In genomic region chr2:240437861-240438809, GRCh38 we compare ENCODE assay signal across 1 cellular context.
TF ChIP-seq lines count a peak whose summit lies in the region.

No MANE protein-coding gene starts in this region.

TF ChIP-seq in HepG2, 621 proteins besides CTCF, POLR2A, EP300 and RAD21 (continued from another document and continues in another):
- no peak for TF ChIP-seq ATF4 (CRISPR knock-in tag; IDR thresholded peaks at IDR 0.05)
- TF ChIP-seq, protein P1, sequence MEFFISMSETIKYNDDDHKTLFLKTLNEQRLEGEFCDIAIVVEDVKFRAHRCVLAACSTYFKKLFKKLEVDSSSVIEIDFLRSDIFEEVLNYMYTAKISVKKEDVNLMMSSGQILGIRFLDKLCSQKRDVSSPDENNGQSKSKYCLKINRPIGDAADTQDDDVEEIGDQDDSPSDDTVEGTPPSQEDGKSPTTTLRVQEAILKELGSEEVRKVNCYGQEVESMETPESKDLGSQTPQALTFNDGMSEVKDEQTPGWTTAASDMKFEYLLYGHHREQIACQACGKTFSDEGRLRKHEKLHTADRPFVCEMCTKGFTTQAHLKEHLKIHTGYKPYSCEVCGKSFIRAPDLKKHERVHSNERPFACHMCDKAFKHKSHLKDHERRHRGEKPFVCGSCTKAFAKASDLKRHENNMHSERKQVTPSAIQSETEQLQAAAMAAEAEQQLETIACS (CRISPR knock-in tag; IDR thresholded peaks at IDR 0.05): peak; percentile 40; the same call in 1 of the 2 replicates
- TF ChIP-seq STAG1 (CRISPR knock-in tag; IDR thresholded peaks at IDR 0.05): peak; percentile 99
- no peak for TF ChIP-seq RFX3 (CRISPR knock-in tag; IDR thresholded peaks at IDR 0.05)
- peak; percentile 55 for TF ChIP-seq HOXA3 (CRISPR knock-in tag; IDR thresholded peaks at IDR 0.05)
- TF ChIP-seq, protein P2, sequence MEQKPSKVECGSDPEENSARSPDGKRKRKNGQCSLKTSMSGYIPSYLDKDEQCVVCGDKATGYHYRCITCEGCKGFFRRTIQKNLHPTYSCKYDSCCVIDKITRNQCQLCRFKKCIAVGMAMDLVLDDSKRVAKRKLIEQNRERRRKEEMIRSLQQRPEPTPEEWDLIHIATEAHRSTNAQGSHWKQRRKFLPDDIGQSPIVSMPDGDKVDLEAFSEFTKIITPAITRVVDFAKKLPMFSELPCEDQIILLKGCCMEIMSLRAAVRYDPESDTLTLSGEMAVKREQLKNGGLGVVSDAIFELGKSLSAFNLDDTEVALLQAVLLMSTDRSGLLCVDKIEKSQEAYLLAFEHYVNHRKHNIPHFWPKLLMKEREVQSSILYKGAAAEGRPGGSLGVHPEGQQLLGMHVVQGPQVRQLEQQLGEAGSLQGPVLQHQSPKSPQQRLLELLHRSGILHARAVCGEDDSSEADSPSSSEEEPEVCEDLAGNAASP (CRISPR knock-in tag; IDR thresholded peaks at IDR 0.05; ENCODE audit: borderline replicate concordance): peak; percentile 36; the same call in 1 of the 2 replicates
- peak; percentile 45; the same call in 1 of the 2 replicates for TF ChIP-seq UBTF (CRISPR knock-in tag; IDR thresholded peaks at IDR 0.05)
- peak; percentile 91 for TF ChIP-seq ZNF572 (CRISPR knock-in tag; IDR thresholded peaks at IDR 0.05)
- peak; percentile 71; the same call in 1 of the 2 replicates for TF ChIP-seq ZFP91 (CRISPR knock-in tag; IDR thresholded peaks at IDR 0.05; ENCODE audit: borderline replicate concordance)
- TF ChIP-seq ATF2 (CRISPR knock-in tag; IDR thresholded peaks at IDR 0.05): no peak
- no peak for TF ChIP-seq RNF2 (conservative IDR thresholded peaks at IDR 0.05; ENCODE audit: low read depth)
- no peak for TF ChIP-seq SOX6 (IDR thresholded peaks at IDR 0.05)
- TF ChIP-seq SOX6 (CRISPR knock-in tag; IDR thresholded peaks at IDR 0.05): 0 out of 2 replicates have a peak, but pooled peaks have one; percentile 42
- TF ChIP-seq MXD1 (CRISPR knock-in tag; IDR thresholded peaks at IDR 0.05): peak; percentile 6; the same call in 1 of the 2 replicates
- TF ChIP-seq ZNF253 (CRISPR knock-in tag; IDR thresholded peaks at IDR 0.05; ENCODE audit: borderline replicate concordance): 0 out of 2 replicates have a peak, but pooled peaks have one; percentile 34
- TF ChIP-seq KMT2A (CRISPR knock-in tag; IDR thresholded peaks at IDR 0.05): 0 out of 2 replicates have a peak, but pooled peaks have one; percentile 51
- TF ChIP-seq MTF2 (CRISPR knock-in tag; IDR thresholded peaks at IDR 0.05; ENCODE audit: borderline replicate concordance): peak; percentile 68; the same call in 1 of the 2 replicates
- TF ChIP-seq MYC (CRISPR knock-in tag; IDR thresholded peaks at IDR 0.05; ENCODE audit: borderline replicate concordance): 0 out of 2 replicates have a peak, but pooled peaks have one; percentile 35
- TF ChIP-seq, protein P3, sequence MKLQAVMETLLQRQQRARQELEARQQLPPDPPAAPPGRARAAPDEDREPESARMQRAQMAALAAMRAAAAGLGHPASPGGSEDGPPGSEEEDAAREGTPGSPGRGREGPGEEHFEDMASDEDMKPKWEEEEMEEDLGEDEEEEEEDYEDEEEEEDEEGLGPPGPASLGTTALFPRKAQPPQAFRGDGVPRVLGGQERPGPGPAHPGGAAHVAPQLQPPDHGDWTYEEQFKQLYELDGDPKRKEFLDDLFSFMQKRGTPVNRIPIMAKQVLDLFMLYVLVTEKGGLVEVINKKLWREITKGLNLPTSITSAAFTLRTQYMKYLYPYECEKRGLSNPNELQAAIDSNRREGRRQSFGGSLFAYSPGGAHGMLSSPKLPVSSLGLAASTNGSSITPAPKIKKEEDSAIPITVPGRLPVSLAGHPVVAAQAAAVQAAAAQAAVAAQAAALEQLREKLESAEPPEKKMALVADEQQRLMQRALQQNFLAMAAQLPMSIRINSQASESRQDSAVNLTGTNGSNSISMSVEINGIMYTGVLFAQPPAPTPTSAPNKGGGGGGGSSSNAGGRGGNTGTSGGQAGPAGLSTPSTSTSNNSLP (IDR thresholded peaks at IDR 0.05; ENCODE audit: low read depth, low read length): no peak
- TF ChIP-seq MTA1 (CRISPR knock-in tag; IDR thresholded peaks at IDR 0.05; ENCODE audit: borderline replicate concordance): no peak
- TF ChIP-seq, protein P4, sequence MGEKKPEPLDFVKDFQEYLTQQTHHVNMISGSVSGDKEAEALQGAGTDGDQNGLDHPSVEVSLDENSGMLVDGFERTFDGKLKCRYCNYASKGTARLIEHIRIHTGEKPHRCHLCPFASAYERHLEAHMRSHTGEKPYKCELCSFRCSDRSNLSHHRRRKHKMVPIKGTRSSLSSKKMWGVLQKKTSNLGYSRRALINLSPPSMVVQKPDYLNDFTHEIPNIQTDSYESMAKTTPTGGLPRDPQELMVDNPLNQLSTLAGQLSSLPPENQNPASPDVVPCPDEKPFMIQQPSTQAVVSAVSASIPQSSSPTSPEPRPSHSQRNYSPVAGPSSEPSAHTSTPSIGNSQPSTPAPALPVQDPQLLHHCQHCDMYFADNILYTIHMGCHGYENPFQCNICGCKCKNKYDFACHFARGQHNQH (CRISPR knock-in tag; IDR thresholded peaks at IDR 0.05): peak; percentile 33; the same call in 1 of the 2 replicates
- 0 out of 2 replicates have a peak, but pooled peaks have one; percentile 14 for TF ChIP-seq AHR (CRISPR knock-in tag; IDR thresholded peaks at IDR 0.05)
- TF ChIP-seq ZNF614 (CRISPR knock-in tag; IDR thresholded peaks at IDR 0.05; ENCODE audit: borderline replicate concordance): 0 out of 2 replicates have a peak, but pooled peaks have one; percentile 59
- peak; percentile 43; the same call in 1 of the 2 replicates for TF ChIP-seq ZNF574 (CRISPR knock-in tag; IDR thresholded peaks at IDR 0.05)
- TF ChIP-seq HNRNPL (IDR thresholded peaks at IDR 0.05; ENCODE audit: low read depth, low read length): 0 out of 2 replicates have a peak, but pooled peaks have one; percentile 39
- 0 out of 4 replicates have a peak, but pooled peaks of 1 of the 2 experiments have one; percentile 24 for TF ChIP-seq KLF16 (CRISPR knock-in tag; IDR thresholded peaks at IDR 0.05)
- peak; percentile 54; the same call in 1 of the 2 replicates for TF ChIP-seq KMT2B (CRISPR knock-in tag; IDR thresholded peaks at IDR 0.05)
- TF ChIP-seq BORCS8-MEF2B (CRISPR knock-in tag; IDR thresholded peaks at IDR 0.05): peak; percentile 64; the same call in 1 of the 2 replicates
- 0 out of 2 replicates have a peak, but pooled peaks have one; percentile 16 for TF ChIP-seq KAT8 (CRISPR knock-in tag; IDR thresholded peaks at IDR 0.05)
- TF ChIP-seq, protein P5, sequence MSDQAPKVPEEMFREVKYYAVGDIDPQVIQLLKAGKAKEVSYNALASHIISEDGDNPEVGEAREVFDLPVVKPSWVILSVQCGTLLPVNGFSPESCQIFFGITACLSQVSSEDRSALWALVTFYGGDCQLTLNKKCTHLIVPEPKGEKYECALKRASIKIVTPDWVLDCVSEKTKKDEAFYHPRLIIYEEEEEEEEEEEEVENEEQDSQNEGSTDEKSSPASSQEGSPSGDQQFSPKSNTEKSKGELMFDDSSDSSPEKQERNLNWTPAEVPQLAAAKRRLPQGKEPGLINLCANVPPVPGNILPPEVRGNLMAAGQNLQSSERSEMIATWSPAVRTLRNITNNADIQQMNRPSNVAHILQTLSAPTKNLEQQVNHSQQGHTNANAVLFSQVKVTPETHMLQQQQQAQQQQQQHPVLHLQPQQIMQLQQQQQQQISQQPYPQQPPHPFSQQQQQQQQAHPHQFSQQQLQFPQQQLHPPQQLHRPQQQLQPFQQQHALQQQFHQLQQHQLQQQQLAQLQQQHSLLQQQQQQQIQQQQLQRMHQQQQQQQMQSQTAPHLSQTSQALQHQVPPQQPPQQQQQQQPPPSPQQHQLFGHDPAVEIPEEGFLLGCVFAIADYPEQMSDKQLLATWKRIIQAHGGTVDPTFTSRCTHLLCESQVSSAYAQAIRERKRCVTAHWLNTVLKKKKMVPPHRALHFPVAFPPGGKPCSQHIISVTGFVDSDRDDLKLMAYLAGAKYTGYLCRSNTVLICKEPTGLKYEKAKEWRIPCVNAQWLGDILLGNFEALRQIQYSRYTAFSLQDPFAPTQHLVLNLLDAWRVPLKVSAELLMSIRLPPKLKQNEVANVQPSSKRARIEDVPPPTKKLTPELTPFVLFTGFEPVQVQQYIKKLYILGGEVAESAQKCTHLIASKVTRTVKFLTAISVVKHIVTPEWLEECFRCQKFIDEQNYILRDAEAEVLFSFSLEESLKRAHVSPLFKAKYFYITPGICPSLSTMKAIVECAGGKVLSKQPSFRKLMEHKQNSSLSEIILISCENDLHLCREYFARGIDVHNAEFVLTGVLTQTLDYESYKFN (CRISPR knock-in tag; conservative IDR thresholded peaks at IDR 0.05): no peak
- TF ChIP-seq, protein P6, sequence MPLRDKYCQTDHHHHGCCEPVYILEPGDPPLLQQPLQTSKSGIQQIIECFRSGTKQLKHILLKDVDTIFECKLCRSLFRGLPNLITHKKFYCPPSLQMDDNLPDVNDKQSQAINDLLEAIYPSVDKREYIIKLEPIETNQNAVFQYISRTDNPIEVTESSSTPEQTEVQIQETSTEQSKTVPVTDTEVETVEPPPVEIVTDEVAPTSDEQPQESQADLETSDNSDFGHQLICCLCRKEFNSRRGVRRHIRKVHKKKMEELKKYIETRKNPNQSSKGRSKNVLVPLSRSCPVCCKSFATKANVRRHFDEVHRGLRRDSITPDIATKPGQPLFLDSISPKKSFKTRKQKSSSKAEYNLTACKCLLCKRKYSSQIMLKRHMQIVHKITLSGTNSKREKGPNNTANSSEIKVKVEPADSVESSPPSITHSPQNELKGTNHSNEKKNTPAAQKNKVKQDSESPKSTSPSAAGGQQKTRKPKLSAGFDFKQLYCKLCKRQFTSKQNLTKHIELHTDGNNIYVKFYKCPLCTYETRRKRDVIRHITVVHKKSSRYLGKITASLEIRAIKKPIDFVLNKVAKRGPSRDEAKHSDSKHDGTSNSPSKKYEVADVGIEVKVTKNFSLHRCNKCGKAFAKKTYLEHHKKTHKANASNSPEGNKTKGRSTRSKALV (CRISPR knock-in tag; IDR thresholded peaks at IDR 0.05): peak; percentile 75; the same call in 1 of the 2 replicates
- peak; percentile 39; the same call in 1 of the 2 replicates for TF ChIP-seq MIER3 (CRISPR knock-in tag; IDR thresholded peaks at IDR 0.05; ENCODE audit: borderline replicate concordance)
- no peak for TF ChIP-seq ZNF496 (CRISPR knock-in tag; IDR thresholded peaks at IDR 0.05; ENCODE audit: insufficient replicate concordance)
